Comparison of ENCODE assay signal across 25 cellular contexts in genomic region chr3:53151870-53152269, GRCh38.
"Had no signal": no experiment of that assay in that cellular context is flagged by ENCODE, and none has a peak within 500 bp of the region (broad histone marks: within the 10 kb centered on the region; RNA-seq: fewer than 3 reads in every experiment).

No MANE protein-coding gene starts in this region.

- H3K4me3 ChIP-seq: breast epithelium, Peyer's patch, SJCRH30 had no signal

- H3K4me1 ChIP-seq: SJCRH30 had no signal

- H3K36me3 Mint-ChIP-seq: activated naive CD8-positive, alpha-beta T cell treated with anti-CD3 and anti-CD28 coated beads, Interleukin-2, amount 10 ng/mL, durations not matched to agents 7 days and 5 days had no signal

- H3K27ac ChIP-seq: breast epithelium, SJCRH30, WERI-Rb-1 had no signal

- ATAC-seq: activated CD4-positive, alpha-beta T cell treated with anti-CD3 and anti-CD28 coated beads for 36 hours; activated CD8-positive, alpha-beta T cell treated with anti-CD3 and anti-CD28 coated beads for 36 hours had no signal

- DNase-seq: activated CD4-positive, alpha-beta T cell treated with anti-CD3 and anti-CD28 coated beads for 36 hours; activated CD4-positive, alpha-beta T cell treated with anti-CD3 and anti-CD28 coated beads, Interleukin-2, amount 50 U/mL, for 1 hour; activated CD8-positive, alpha-beta memory T cell treated with anti-CD3 and anti-CD28 coated beads, Interleukin-2, amount 50 U/mL, for 4 hours; activated CD8-positive, alpha-beta T cell treated with anti-CD3 and anti-CD28 coated beads for 36 hours; activated naive CD4-positive, alpha-beta T cell treated with anti-CD3 and anti-CD28 coated beads, Interleukin-2, amount 50 U/mL, for 16 hours; activated naive CD8-positive, alpha-beta T cell treated with anti-CD3 and anti-CD28 coated beads, Interleukin-2, amount 10 ng/mL, durations not matched to agents 7 days and 5 days; activated T-cell treated with anti-CD3 and anti-CD28 coated beads, Interleukin-2, amount 50 U/mL, for 1 hour; caudate nucleus; MM.1S; NCI-H1105; NCI-H1436; NCI-H1694 treated with DMSO at 0.1 percent for 48 hours; NCI-H2029 treated with DMSO at 0.1 percent for 48 hours; NCI-H345; NCI-H510A; NCI-H526 treated with DMSO at 0.1 percent for 48 hours; NCI-H82; OCI-M1; Peyer's patch; Right ventricle myocardium superior; SJCRH30; SK-N-SH; T-helper 1 cell; WERI-Rb-1 had no signal

- H3K27ac Mint-ChIP-seq: activated CD4-positive, alpha-beta T cell treated with anti-CD3 and anti-CD28 coated beads for 36 hours; activated CD8-positive, alpha-beta T cell treated with anti-CD3 and anti-CD28 coated beads for 36 hours; activated naive CD8-positive, alpha-beta T cell treated with anti-CD3 and anti-CD28 coated beads, Interleukin-2, amount 10 ng/mL, durations not matched to agents 7 days and 5 days had no signal

- H3K9ac ChIP-seq: SK-N-SH had no signal

- H3K4me3 Mint-ChIP-seq: activated CD4-positive, alpha-beta T cell treated with anti-CD3 and anti-CD28 coated beads for 36 hours; activated CD8-positive, alpha-beta T cell treated with anti-CD3 and anti-CD28 coated beads for 36 hours; activated naive CD8-positive, alpha-beta T cell treated with anti-CD3 and anti-CD28 coated beads, Interleukin-2, amount 10 ng/mL, durations not matched to agents 7 days and 5 days had no signal

- H3K4me1 Mint-ChIP-seq: activated CD4-positive, alpha-beta T cell treated with anti-CD3 and anti-CD28 coated beads for 36 hours; activated naive CD8-positive, alpha-beta T cell treated with anti-CD3 and anti-CD28 coated beads, Interleukin-2, amount 10 ng/mL, durations not matched to agents 7 days and 5 days had no signal

- H3K27me3 ChIP-seq: breast epithelium, Peyer's patch had no signal

- H3K9me3 Mint-ChIP-seq: activated CD8-positive, alpha-beta T cell treated with anti-CD3 and anti-CD28 coated beads for 36 hours; activated naive CD8-positive, alpha-beta T cell treated with anti-CD3 and anti-CD28 coated beads, Interleukin-2, amount 10 ng/mL, durations not matched to agents 7 days and 5 days had no signal

- H3K4me2 ChIP-seq: SK-N-SH had no signal

- H3K36me3 ChIP-seq: breast epithelium, Peyer's patch, SJCRH30, WERI-Rb-1 had no signal

- H3K9me3 ChIP-seq: breast epithelium, Peyer's patch, SJCRH30, SK-N-SH had no signal
